In the genomic region with DNA sequence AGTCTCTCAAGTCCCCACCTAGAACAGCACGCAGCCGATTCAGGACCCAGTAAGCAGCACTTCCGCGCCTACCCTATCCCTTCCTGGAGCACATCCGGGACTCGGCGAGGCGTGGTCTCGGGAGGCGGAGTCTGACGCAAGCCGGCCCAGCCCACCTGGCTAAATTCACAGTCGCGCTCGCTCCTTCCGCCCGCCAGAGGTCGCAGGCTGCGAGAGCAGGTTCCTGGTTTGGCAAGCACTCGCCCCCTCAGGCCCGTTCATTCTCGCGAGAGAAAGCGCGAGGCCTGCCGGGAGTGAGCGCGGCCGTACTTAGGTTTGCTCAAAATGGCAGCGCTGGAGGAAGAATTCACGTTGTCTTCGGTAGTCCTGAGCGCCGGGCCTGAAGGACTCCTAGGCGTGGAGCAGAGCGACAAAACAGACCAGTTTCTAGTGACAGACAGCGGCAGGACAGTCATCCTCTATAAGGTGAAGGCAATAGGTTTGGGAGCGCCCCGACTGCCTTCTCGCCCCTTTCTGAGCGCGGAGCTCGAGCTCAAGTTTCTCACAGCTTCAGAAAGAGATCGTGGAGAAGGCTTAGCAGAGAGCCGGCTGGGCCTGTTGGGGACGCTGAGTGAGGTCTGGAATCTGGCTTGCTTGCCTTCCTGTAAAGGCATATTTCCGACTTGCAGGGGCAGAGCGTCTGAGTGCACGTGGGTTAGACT, we compare ENCODE assay signal across 8 cellular contexts.
DNase-seq lines count a peak whose midpoint lies in the region; ATAC-seq lines count a peak whose summit lies in the region.

A gene (plus strand): TSS at position 313 of the 701 bp plus-strand sequence. CDS start 12 bp downstream, at position 325.

- DNase-seq in CD1c-positive myeloid dendritic cell (ENCODE audit: extremely low spot score) (peak; percentile 100), NCI-H748 (lab: John Stamatoyannopoulos, UW; ENCODE audit: unreplicated experiment) (peak; percentile 98), cortex of kidney (lab: John Stamatoyannopoulos, UW) (peak; percentile 69), left kidney (ENCODE audit: low read depth, low spot score) (peak; percentile 99)
- peak; percentile 99 for DNase-seq in activated CD4-positive, alpha-beta T cell treated with anti-CD3 and anti-CD28 coated beads, Interleukin-2, amount 50 U/mL, for 1 hour
- DNase-seq in stimulated activated CD4-positive, alpha-beta T cell treated with anti-CD3 and anti-CD28 coated beads, Interleukin-2, amount 100 ng/mL, for 24 hours, result peak; percentile 99

- ATAC-seq in GM19372 (IDR thresholded peaks at IDR 0.05; ENCODE audit: low read depth, unreplicated experiment) (peak; percentile 97), HG03558 (IDR thresholded peaks at IDR 0.05; ENCODE audit: extremely low read depth, unreplicated experiment) (peak; percentile 72)

Comparison
In these comparisons a context has a peak if more than half of its experiments do, and no peak if none do; other contexts are left out.
1. Peak in every context shown above with its lines: DNase-seq and ATAC-seq.